12 cellular contexts compared by ENCODE assay signal in the genomic region with DNA sequence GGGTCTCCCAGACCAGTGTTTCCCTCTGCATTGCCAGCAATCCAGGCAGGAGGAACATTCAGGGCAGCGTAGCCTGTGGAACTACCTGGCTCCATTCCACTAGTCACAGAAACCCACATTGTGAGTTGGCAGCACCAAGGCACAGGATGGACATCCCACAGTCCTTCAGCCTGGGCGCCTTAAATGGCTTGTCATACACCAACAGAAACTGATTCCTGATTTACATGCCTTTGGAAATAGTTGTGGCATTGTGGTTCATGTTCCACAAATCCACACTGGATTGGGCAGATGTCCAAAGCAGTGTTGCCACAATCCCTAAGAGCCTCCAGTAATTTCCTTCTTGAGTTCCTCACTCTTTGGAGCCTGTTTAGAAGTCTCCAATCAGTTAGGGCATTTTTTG.
DNase-seq lines count a peak whose midpoint lies in the region; ATAC-seq and TF ChIP-seq lines count a peak whose summit lies in the region.
"Had no signal": no experiment of that assay in that cellular context is flagged by ENCODE, and none has a peak within 500 bp of the region (broad histone marks: within the 10 kb centered on the region; RNA-seq: fewer than 3 reads in every experiment).

No MANE protein-coding gene starts in this region.

- H3K4me3 ChIP-seq in AG10803 (ENCODE audit: low read length) (no peak overlapping the region), coronary artery (peak overlapping the region; percentile 2)
- H3K4me3 ChIP-seq: BLaER1 treated with 17β-estradiol and CSF1 and Interleukin-3, amounts not matched to agents 10 nM and 100 nM had no signal

- H3K27ac ChIP-seq in coronary artery, result peak overlapping the region in 1 of 2 donors; percentile 46
- H3K27ac ChIP-seq: BLaER1 treated with 17β-estradiol and CSF1 and Interleukin-3, amounts not matched to agents 10 nM and 100 nM had no signal

- DNase-seq in AG10803 (ENCODE audit: low read depth) (peak; percentile 99), LoVo (ENCODE audit: low spot score) (peak; percentile 48), coronary artery (ENCODE audit: low spot score) (no peak), midbrain (lab: John Stamatoyannopoulos, UW) (peak; percentile 48), SW 1271 (lab: John Stamatoyannopoulos, UW) (no peak)
- DNase-seq: effector memory CD8-positive, alpha-beta T cell; GF-D8; NCI-H2029 treated with DMSO at 0.1 percent for 48 hours had no signal

- ATAC-seq in GM21381 (IDR thresholded peaks at IDR 0.05; ENCODE audit: unreplicated experiment) (no peak), GM19455 (IDR thresholded peaks at IDR 0.05; ENCODE audit: unreplicated experiment) (no peak), HG03457 (IDR thresholded peaks at IDR 0.05; ENCODE audit: unreplicated experiment) (no peak)
- ATAC-seq: effector memory CD8-positive, alpha-beta T cell had no signal

- TF ChIP-seq CTCF in AG10803 (conservative IDR thresholded peaks at IDR 0.05; ENCODE audit: low read length) (no peak), coronary artery (IDR thresholded peaks at IDR 0.05) (no peak)

Comparison
In these comparisons a context has a peak if more than half of its experiments do, and no peak if none do; other contexts are left out.
1. DNase-seq: peak in AG10803 (single experiment), LoVo (single experiment) and midbrain (single experiment); none in coronary artery (single experiment) and SW 1271 (0 of 2).